In genomic region chr4:151408630-151409469, GRCh38 we compare ENCODE assay signal across 8 cellular contexts. TPM values are rescaled to one million over a fixed set of nuclear protein-coding genes. Genes with fewer than 3 reads are reported as not detected.
A peak's percentile ranks its signal among the peaks of the same experiment; 100 is the strongest.
DNase-seq lines count a peak whose midpoint lies in the region; ATAC-seq and TF ChIP-seq lines count a peak whose summit lies in the region.

Gene FHIP1A (plus strand): TSS chr4:151409176. CDS start chr4:151566260, 157,084 bp downstream.

- no peaks in the 10 kb centered on the region for H3K9me3 ChIP-seq in HUES64 (ENCODE audit: insufficient read depth, low read depth, low read length)
- no peaks in the 10 kb centered on the region; the same call in 1 of the 2 replicates for H3K9me3 ChIP-seq in SJSA1 (replicated peaks)
- no peaks in the 10 kb centered on the region for H3K9me3 ChIP-seq in cardiac muscle cell (ENCODE audit: low read depth)

- H3K36me3 Mint-ChIP-seq in activated naive CD4-positive, alpha-beta T cell treated with anti-CD3 and anti-CD28 coated beads, Interleukin-2, amount 50 U/mL, for 72 hours, result no peaks in the 10 kb centered on the region

- DNase-seq in DMS79 (lab: John Stamatoyannopoulos, UW), result peak; percentile 22
- DNase-seq in SJSA1 (ENCODE audit: low read depth in 1 of 2, low spot score in 2 of 2), result peak; percentile 30 to 48
- DNase-seq in activated naive CD4-positive, alpha-beta T cell treated with anti-CD3 and anti-CD28 coated beads, Interleukin-2, amount 50 U/mL, for 72 hours (ENCODE audit: low spot score in 2 of 2), result peak; percentile 78 to 81
- DNase-seq in cardiac muscle cell (ENCODE audit: low read depth in 1 of 2, low spot score in 1 of 2), result peak; percentile 51 to 96
- DNase-seq in posterior vena cava (ENCODE audit: low spot score), result peak; percentile 85

- H3K27me3 ChIP-seq in HUES64 (ENCODE audit: insufficient read depth, low read length) (peaks cover 21% of the 10 kb centered on the region; the same call in 1 of the 2 replicates), SJSA1 (replicated peaks) (no peaks in the 10 kb centered on the region), cardiac muscle cell (no peaks in the 10 kb centered on the region)

- no peaks in the 10 kb centered on the region for H3K9me3 Mint-ChIP-seq in activated naive CD4-positive, alpha-beta T cell treated with anti-CD3 and anti-CD28 coated beads, Interleukin-2, amount 50 U/mL, for 72 hours

- under 1% methylated on average over 71 of the region's 84 CpGs for WGBS in HUES64
- 5% methylated on average over 84 of the region's 84 CpGs for WGBS in urinary bladder

- H3K4me3 ChIP-seq in HUES64 (ENCODE audit: low read length), result peak within 1 kb of the TSS; percentile 79
- H3K4me3 ChIP-seq in SJSA1, result peak within 1 kb of the TSS; percentile 51
- peak within 1 kb of the TSS; percentile 62 for H3K4me3 ChIP-seq in cardiac muscle cell
- peak within 1 kb of the TSS; percentile 48 for H3K4me3 ChIP-seq in urinary bladder (ENCODE audit: low read depth, low read length)

- no peak for TF ChIP-seq CTCF in cardiac muscle cell (IDR thresholded peaks at IDR 0.05; ENCODE audit: low read depth, low read length)

- H3K9ac ChIP-seq in HUES64 (ENCODE audit: low read depth, low read length), result peak within 1 kb of the TSS; percentile 67

- H3K27ac ChIP-seq in HUES64 (ENCODE audit: low read depth, low read length) (peak within 1 kb of the TSS; percentile 85; the same call in 1 of the 2 replicates), SJSA1 (no peak within 1 kb of the TSS), cardiac muscle cell (peak within 1 kb of the TSS; percentile 85), urinary bladder (ENCODE audit: low read depth) (peak within 1 kb of the TSS; percentile 59)

- peaks cover 8% of the 10 kb centered on the region for H3K4me1 ChIP-seq in HUES64 (ENCODE audit: insufficient read depth, low read length)
- H3K4me1 ChIP-seq in SJSA1 (replicated peaks), result peaks cover 9% of the 10 kb centered on the region; the same call in 1 of the 2 replicates
- H3K4me1 ChIP-seq in cardiac muscle cell (ENCODE audit: low read depth), result peaks cover 5% of the 10 kb centered on the region
- no peaks in the 10 kb centered on the region for H3K4me1 ChIP-seq in urinary bladder (ENCODE audit: insufficient read depth)

- peak within 1 kb of the TSS; percentile 72 to 86 for H3K27ac Mint-ChIP-seq in activated naive CD4-positive, alpha-beta T cell treated with anti-CD3 and anti-CD28 coated beads, Interleukin-2, amount 50 U/mL, for 72 hours

- peak; percentile 83 for ATAC-seq in GM21526 (IDR thresholded peaks at IDR 0.05; ENCODE audit: low FRiP score, unreplicated experiment)
- ATAC-seq in activated naive CD4-positive, alpha-beta T cell treated with anti-CD3 and anti-CD28 coated beads, Interleukin-2, amount 50 U/mL, for 72 hours, result peak; percentile 68 to 91

- intact Hi-C loops in posterior vena cava (cut with DNase I), result no loop called here

- H3K36me3 ChIP-seq in HUES64 (ENCODE audit: insufficient read depth, low read length) (no peaks in the 10 kb centered on the region), SJSA1 (no peaks in the 10 kb centered on the region), cardiac muscle cell (no peaks in the 10 kb centered on the region), urinary bladder (ENCODE audit: insufficient read depth) (no peaks in the 10 kb centered on the region)

RNA-seq across cellular contexts. Expression of gene FHIP1A, which starts in this region (rescaled TPM):
- polyA plus RNA-seq in HUES64 (2013, experiment 1 of 2), result 7.4 TPM
- 10.3 TPM for polyA plus RNA-seq in HUES64 (2013, experiment 2 of 2)
- total RNA-seq in SJSA1 (2014; rRNA removed; shearing (Covaris generic)), result 0.53 and 3.0 TPM in 2 replicates
- 1 to 10 TPM in 1 of 2 donors, under 1 TPM in 1; 0.66 to 2.7 TPM for total RNA-seq in activated naive CD4-positive, alpha-beta T cell treated with anti-CD3 and anti-CD28 coated beads, Interleukin-2, amount 50 U/mL, for 72 hours
- 5.6 and 15.5 TPM in 2 replicates for total RNA-seq in cardiac muscle cell
- 0.98 and 3.4 TPM in 2 replicates for polyA plus RNA-seq in cardiac muscle cell
- total RNA-seq in posterior vena cava, result 1 to 10 TPM in 1 of 2 donors, under 1 TPM in 1; 0.88 to 1.2 TPM
- total RNA-seq in urinary bladder, result 7.7 TPM
- 1.2 TPM for polyA plus RNA-seq in urinary bladder

Comparison
In these comparisons a context has a peak if more than half of its experiments do, and no peak if none do; other contexts are left out.
1. DNase-seq: peak in every context shown above with its lines; median percentile 85 in posterior vena cava; 80 in activated naive CD4-positive, alpha-beta T cell treated with anti-CD3 and anti-CD28 coated beads, Interleukin-2, amount 50 U/mL, for 72 hours; 74 in cardiac muscle cell; 39 in SJSA1; 22 in DMS79.